In genomic region chr5:90519081-90519480, GRCh38 we compare ENCODE assay signal across 21 cellular contexts. TPM values are rescaled to one million over a fixed set of nuclear protein-coding genes. Genes with fewer than 3 reads are reported as not detected.
DNase-seq lines count a peak whose midpoint lies in the region; ATAC-seq, FAIRE-seq and TF ChIP-seq lines count a peak whose summit lies in the region.
"Had no signal": no experiment of that assay in that cellular context is flagged by ENCODE, and none has a peak within 500 bp of the region (broad histone marks: within the 10 kb centered on the region; RNA-seq: fewer than 3 reads in every experiment).

No MANE protein-coding gene starts in this region.

- H3K4me1 ChIP-seq in A549 (peaks cover 17% of the 10 kb centered on the region; the same call in 1 of the 3 replicates), DOHH2 (ENCODE audit: control insufficient read depth, low read length) (peaks cover 39% of the 10 kb centered on the region)
- H3K4me1 ChIP-seq: parathyroid adenoma, right lobe of liver, uterus had no signal

- POLR2A ChIA-PET in A549 (lab: Yijun Ruan, JAX): no interaction called here

- H3K4me2 ChIP-seq in A549 (peak overlapping the region; percentile 38), DOHH2 (ENCODE audit: low read length) (peak overlapping the region; percentile 70)
- H3K4me2 ChIP-seq: SK-N-SH had no signal

- peaks cover 4% of the 10 kb centered on the region for H3F3A ChIP-seq in DOHH2 (ENCODE audit: control insufficient read depth, insufficient read depth)

- H3K4me3 ChIP-seq in A549: no peak overlapping the region
- peak overlapping the region; percentile 44 for H3K4me3 ChIP-seq in DOHH2 (ENCODE audit: low read length)
- H3K4me3 ChIP-seq in bronchial epithelial cell (ENCODE audit: low read depth, low read length): no peak overlapping the region
- H3K4me3 ChIP-seq: esophagus muscularis mucosa, GM12878, right lobe of liver, uterus had no signal

- H4K20me1 ChIP-seq in DOHH2 (ENCODE audit: control insufficient read depth, insufficient read depth, low read depth, low read length): no peaks in the 10 kb centered on the region

- CTCF ChIA-PET in A549 (lab: Yijun Ruan, JAX): interaction anchor here (1.2 to 2.6 kb wide), 2 partner anchors 11 kb away, joined by 3 to 9 read pairs; partner anchors contain the start of gene LYSMD3

- WGBS in A549 (ENCODE audit: missing lambda C conversion rate): 64% methylated on average over 7 of the region's 7 CpGs

- FAIRE-seq in A549 (lab: Jason Lieb, UNC) (no peak), bronchial epithelial cell (lab: Jason Lieb, UNC) (no peak)
- FAIRE-seq: GM12878, GM19239 had no signal

- H3K79me2 ChIP-seq in DOHH2 (ENCODE audit: control insufficient read depth, low read length): peaks cover 2% of the 10 kb centered on the region; the same call in 1 of the 2 replicates
- H3K79me2 ChIP-seq: parathyroid adenoma had no signal

- no peak for TF ChIP-seq EP300 in A549 (IDR thresholded peaks at IDR 0.05)

- TF ChIP-seq POLR2A in A549 (IDR thresholded peaks at IDR 0.05; ENCODE audit: low read length): no peak

- TF ChIP-seq CTCF in A549 (IDR thresholded peaks at IDR 0.05) (no peak), DOHH2 (IDR thresholded peaks at IDR 0.05; ENCODE audit: low read depth, low read length, poor library complexity, severe bottlenecking) (no peak), bronchial epithelial cell (IDR thresholded peaks at IDR 0.05; ENCODE audit: insufficient read depth, low read length, severe bottlenecking) (no peak)

- ATAC-seq in A549 (peak in 1 of 2 experiments; percentile 32; a peak in 2 of 6 replicates), HG02759 (IDR thresholded peaks at IDR 0.05; ENCODE audit: unreplicated experiment) (no peak)
- ATAC-seq: Panc1, right lobe of liver had no signal

- H3K27me3 ChIP-seq in DOHH2 (ENCODE audit: control insufficient read depth, low read length) (no peaks in the 10 kb centered on the region), bronchial epithelial cell (ENCODE audit: control insufficient read depth, insufficient read depth, low read length) (no peaks in the 10 kb centered on the region)
- H3K27me3 ChIP-seq: esophagus muscularis mucosa, right lobe of liver, uterus had no signal

- H3K27ac ChIP-seq in A549 (peak overlapping the region in 1 of 2 experiments; percentile 25; a peak in 1 of 6 replicates), DOHH2 (ENCODE audit: low read depth, low read length) (peak overlapping the region; percentile 72)
- H3K27ac ChIP-seq: esophagus muscularis mucosa, parathyroid adenoma, right lobe of liver, uterus had no signal

- DNase-seq in A549 (ENCODE audit: low read depth in 1 of 2, low spot score in 1 of 2) (peak in 1 of 2 experiments; percentile 7), NCI-H460 (ENCODE audit: extremely low read depth, low read depth) (peak; percentile 17), bronchial epithelial cell (ENCODE audit: low read depth) (peak; percentile 40), NCI-H1048 (lab: John Stamatoyannopoulos, UW) (no peak), islet precursor cell (no peak), anterior cingulate cortex (lab: John Stamatoyannopoulos, UW) (no peak)
- DNase-seq: activated CD4-positive, alpha-beta memory T cell treated with anti-CD3 and anti-CD28 coated beads for 36 hours; activated CD4-positive, CD25-positive, alpha-beta regulatory T cell; amniotic stem cell; KG1; NCI-H82; right lobe of liver; SK-N-SH; uterus had no signal

- H3K9me3 ChIP-seq in A549 (no peaks in the 10 kb centered on the region), DOHH2 (ENCODE audit: control insufficient read depth, insufficient read depth, low read length) (no peaks in the 10 kb centered on the region)
- H3K9me3 ChIP-seq: esophagus muscularis mucosa, right lobe of liver, SK-N-SH, uterus had no signal

- no peaks in the 10 kb centered on the region for H3K9me2 ChIP-seq in DOHH2 (replicated peaks; ENCODE audit: control insufficient read depth, low read length)
- H3K9me2 ChIP-seq: SK-N-SH had no signal

- TF ChIP-seq RAD21 in A549 (conservative IDR thresholded peaks at IDR 0.05 in 1 of 2, IDR thresholded peaks at IDR 0.05 in 1 of 2): no peak

- H3K36me3 ChIP-seq in DOHH2 (ENCODE audit: control insufficient read depth, low read length): peaks cover 69% of the 10 kb centered on the region
- H3K36me3 ChIP-seq in bronchial epithelial cell (ENCODE audit: control insufficient read depth, insufficient read depth, low read length): peaks cover 5% of the 10 kb centered on the region
- H3K36me3 ChIP-seq: uterus had no signal

TF ChIP-seq in A549, 52 proteins besides CTCF, POLR2A, EP300 and RAD21:
- TF ChIP-seq BCL3 (IDR thresholded peaks at IDR 0.05): no peak
- TF ChIP-seq EHF (CRISPR knock-in tag; IDR thresholded peaks at IDR 0.05): no peak
- no peak for TF ChIP-seq HOXB5 (CRISPR knock-in tag; IDR thresholded peaks at IDR 0.05)
- no peak for TF ChIP-seq KDM1A (IDR thresholded peaks at IDR 0.05; ENCODE audit: low read depth)
- TF ChIP-seq JUN (IDR thresholded peaks at IDR 0.05): no peak
- peak; percentile 44 for TF ChIP-seq MAFK (IDR thresholded peaks at IDR 0.05; ENCODE audit: partially characterized antibody)

RNA-seq across cellular contexts. Expression of gene LYSMD3, which starts 10.3 kb away (rescaled TPM):
- polyA plus RNA-seq in A549 (2011; rRNA removed) (17.1 and 24.1 TPM in 2 replicates), A549 (2017; fragmentation: RNase III; extraction: RNeasy Plus Mini Kit Qiagen cat#74134 plus additional on column Dnase treatment) (9.5 to 11.1 TPM (median 10.6 TPM) in 3 replicates)
- 2.7 and 2.8 TPM in 2 replicates for polyA plus RNA-seq in A549 (2012; cell fraction: cytosol; rRNA removed)
- polyA plus RNA-seq in A549 (2012; cell fraction: nucleus; rRNA removed): 1.2 and 1.3 TPM in 2 replicates
- 6.1 and 7.1 TPM in 2 replicates for polyA minus RNA-seq in A549 (2011; rRNA and poly(A)+ RNA removed)
- total RNA-seq in NCI-H460 (2014; rRNA removed; shearing (Covaris generic)): 13.2 and 15.1 TPM in 2 replicates
- polyA plus RNA-seq in NCI-H460 (2014; cell fraction: nucleus; rRNA removed): 11.0 and 11.7 TPM in 2 replicates
- 15.4 and 16.3 TPM in 2 replicates for total RNA-seq in bronchial epithelial cell

RNA-seq across cellular contexts. Expression of gene ADGRV1, which starts 39.5 kb away (rescaled TPM):
- polyA plus RNA-seq in A549 (2011; rRNA removed): 3.7 and 4.0 TPM in 2 replicates
- polyA plus RNA-seq in A549 (2012; cell fraction: cytosol; rRNA removed): 0.62 and 0.63 TPM in 2 replicates
- polyA plus RNA-seq in A549 (2012; cell fraction: nucleus; rRNA removed): 0.40 and 1.1 TPM in 2 replicates
- 0.17 to 0.70 TPM (median 0.65 TPM) in 3 replicates for polyA plus RNA-seq in A549 (2017; fragmentation: RNase III; extraction: RNeasy Plus Mini Kit Qiagen cat#74134 plus additional on column Dnase treatment)
- polyA minus RNA-seq in A549 (2011; rRNA and poly(A)+ RNA removed): 2.6 and 2.9 TPM in 2 replicates
- 1.8 TPM in 2 replicates for total RNA-seq in NCI-H460 (2014; rRNA removed; shearing (Covaris generic))
- 1.5 and 2.7 TPM in 2 replicates for polyA plus RNA-seq in NCI-H460 (2014; cell fraction: nucleus; rRNA removed)
- total RNA-seq in bronchial epithelial cell: 1.6 and 3.3 TPM in 2 replicates

RNA-seq across cellular contexts. Expression of gene POLR3G, which starts 44.4 kb away (rescaled TPM):
- 15.7 and 22.6 TPM in 2 replicates for polyA plus RNA-seq in A549 (2011; rRNA removed)
- polyA plus RNA-seq in A549 (2012; cell fraction: cytosol; rRNA removed): 18.5 and 28.6 TPM in 2 replicates
- polyA plus RNA-seq in A549 (2012; cell fraction: nucleus; rRNA removed): 13.6 and 21.8 TPM in 2 replicates
- 11.6 to 17.5 TPM (median 11.7 TPM) in 3 replicates for polyA plus RNA-seq in A549 (2017; fragmentation: RNase III; extraction: RNeasy Plus Mini Kit Qiagen cat#74134 plus additional on column Dnase treatment)
- 2.4 and 3.5 TPM in 2 replicates for polyA minus RNA-seq in A549 (2011; rRNA and poly(A)+ RNA removed)
- 36.7 and 38.4 TPM in 2 replicates for total RNA-seq in NCI-H460 (2014; rRNA removed; shearing (Covaris generic))
- 45.0 and 51.8 TPM in 2 replicates for polyA plus RNA-seq in NCI-H460 (2014; cell fraction: nucleus; rRNA removed)
- total RNA-seq in bronchial epithelial cell: 7.4 and 7.9 TPM in 2 replicates

RNA-seq across cellular contexts. Expression of gene MBLAC2, which starts 44.5 kb away (rescaled TPM):
- polyA plus RNA-seq in A549 (2011; rRNA removed) (4.4 and 5.3 TPM in 2 replicates), A549 (2017; fragmentation: RNase III; extraction: RNeasy Plus Mini Kit Qiagen cat#74134 plus additional on column Dnase treatment) (4.4 to 5.7 TPM (median 5.4 TPM) in 3 replicates)
- polyA plus RNA-seq in A549 (2012; cell fraction: cytosol; rRNA removed): 1.5 and 2.2 TPM in 2 replicates
- 2.7 and 2.9 TPM in 2 replicates for polyA plus RNA-seq in A549 (2012; cell fraction: nucleus; rRNA removed)
- 3.4 and 4.2 TPM in 2 replicates for polyA minus RNA-seq in A549 (2011; rRNA and poly(A)+ RNA removed)
- total RNA-seq in NCI-H460 (2014; rRNA removed; shearing (Covaris generic)): 5.6 and 7.8 TPM in 2 replicates
- 6.7 and 9.9 TPM in 2 replicates for polyA plus RNA-seq in NCI-H460 (2014; cell fraction: nucleus; rRNA removed)
- total RNA-seq in bronchial epithelial cell: 3.2 and 4.0 TPM in 2 replicates

Comparison
In these comparisons a context has a peak if more than half of its experiments do, and no peak if none do; other contexts are left out.
1. DNase-seq: peak in NCI-H460 (single experiment) and bronchial epithelial cell (single experiment); none in NCI-H1048 (single experiment), islet precursor cell (single experiment) and anterior cingulate cortex (0 of 58).